In genomic region chr3:99842826-99843589, GRCh38 we compare ENCODE assay signal across 1 cellular context.
TF ChIP-seq lines count a peak whose summit lies in the region.

No MANE protein-coding gene starts in this region.

TF ChIP-seq in IMR-90, 13 proteins besides CTCF, POLR2A, EP300 and RAD21:
- TF ChIP-seq MAZ (IDR thresholded peaks at IDR 0.05; ENCODE audit: borderline replicate concordance, low read depth, low read length) (no peak), SMC3 (IDR thresholded peaks at IDR 0.05; ENCODE audit: low read depth, low read length) (peak; percentile 72)
